Comparison of ENCODE assay signal across 10 cellular contexts in the genomic region with DNA sequence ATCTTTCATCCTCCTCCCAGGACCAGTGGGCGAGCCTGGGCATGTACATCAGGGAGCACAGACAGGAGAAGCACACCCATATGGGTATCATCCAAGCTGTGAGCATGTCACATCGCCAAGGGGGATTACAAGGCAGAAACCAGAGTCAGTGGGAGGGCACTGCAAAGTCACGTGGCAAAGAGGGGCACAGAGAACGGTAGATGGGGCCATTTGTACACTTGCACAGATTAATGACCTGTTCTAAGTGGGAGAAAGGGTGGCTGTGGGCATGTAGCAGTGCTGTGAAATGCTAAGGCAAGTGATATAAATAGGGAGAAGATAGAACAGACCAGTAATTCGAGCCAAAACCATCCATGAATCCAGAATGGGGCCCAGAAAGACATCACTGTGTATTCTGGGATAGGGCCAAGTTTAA.
DNase-seq lines count a peak whose midpoint lies in the region; ATAC-seq lines count a peak whose summit lies in the region.
"Had no signal": no experiment of that assay in that cellular context is flagged by ENCODE, and none has a peak within 500 bp of the region (broad histone marks: within the 10 kb centered on the region; RNA-seq: fewer than 3 reads in every experiment).

No MANE protein-coding gene starts in this region.

- peak; percentile 19 for ATAC-seq in left colon
- no peak for ATAC-seq in activated CD4-positive, CD25-positive, alpha-beta regulatory T cell treated with anti-CD3 and anti-CD28 coated beads, Interleukin-2, amount 50 U/mL, for 24 hours

- H3K27me3 Mint-ChIP-seq in T-helper 1 cell treated with Interleukin-12 subunit alpha and Interleukin-12 subunit beta and Interleukin-4 antibody, amounts not matched to agents 30 μg/mL and 1 μg/mL, for 36 hours (ENCODE audit: low read depth): no peaks in the 10 kb centered on the region

- H3K9me3 Mint-ChIP-seq in T-helper 1 cell treated with Interleukin-12 subunit alpha and Interleukin-12 subunit beta and Interleukin-4 antibody, amounts not matched to agents 30 μg/mL and 1 μg/mL, for 36 hours: no peaks in the 10 kb centered on the region

- in situ Hi-C loops in KBM-7 (cut with MboI; ENCODE audit: low pct_unique_long_range_greater_than_20kb, low sequenced_read_pairs): no loop called here

- peak; percentile 36 for DNase-seq in DMS 273 treated with DMSO at 0.1 percent for 48 hours (lab: John Stamatoyannopoulos, UW)
- peak; percentile 15 for DNase-seq in KBM-7
- no peak for DNase-seq in left colon
- DNase-seq in NCI-H774 (lab: John Stamatoyannopoulos, UW): no peak
- no peak for DNase-seq in T-helper 9 cell
- DNase-seq in 8988T: no peak
- DNase-seq: NCI-H2081, substantia nigra had no signal

- H3K36me3 Mint-ChIP-seq in T-helper 1 cell treated with Interleukin-12 subunit alpha and Interleukin-12 subunit beta and Interleukin-4 antibody, amounts not matched to agents 30 μg/mL and 1 μg/mL, for 36 hours (ENCODE audit: low read depth): peaks cover 21% of the 10 kb centered on the region

- peak overlapping the region; percentile 75 for H3K4me3 Mint-ChIP-seq in T-helper 1 cell treated with Interleukin-12 subunit alpha and Interleukin-12 subunit beta and Interleukin-4 antibody, amounts not matched to agents 30 μg/mL and 1 μg/mL, for 36 hours

- intact Hi-C loops in left colon (cut with DNase I, micrococcal nuclease): no loop called here

- peak overlapping the region; percentile 99 for H3K27ac Mint-ChIP-seq in T-helper 1 cell treated with Interleukin-12 subunit alpha and Interleukin-12 subunit beta and Interleukin-4 antibody, amounts not matched to agents 30 μg/mL and 1 μg/mL, for 36 hours

- H3K4me1 Mint-ChIP-seq in T-helper 1 cell treated with Interleukin-12 subunit alpha and Interleukin-12 subunit beta and Interleukin-4 antibody, amounts not matched to agents 30 μg/mL and 1 μg/mL, for 36 hours (ENCODE audit: low read depth): peaks cover 87% of the 10 kb centered on the region

Comparison
In these comparisons a context has a peak if more than half of its experiments do, and no peak if none do; other contexts are left out.
1. DNase-seq: peak in DMS 273 treated with DMSO at 0.1 percent for 48 hours (single experiment) and KBM-7 (single experiment); none in left colon (0 of 2), NCI-H774 (single experiment), T-helper 9 cell (single experiment) and 8988T (single experiment).